Comparison of ENCODE assay signal across 7 cellular contexts in the genomic region with DNA sequence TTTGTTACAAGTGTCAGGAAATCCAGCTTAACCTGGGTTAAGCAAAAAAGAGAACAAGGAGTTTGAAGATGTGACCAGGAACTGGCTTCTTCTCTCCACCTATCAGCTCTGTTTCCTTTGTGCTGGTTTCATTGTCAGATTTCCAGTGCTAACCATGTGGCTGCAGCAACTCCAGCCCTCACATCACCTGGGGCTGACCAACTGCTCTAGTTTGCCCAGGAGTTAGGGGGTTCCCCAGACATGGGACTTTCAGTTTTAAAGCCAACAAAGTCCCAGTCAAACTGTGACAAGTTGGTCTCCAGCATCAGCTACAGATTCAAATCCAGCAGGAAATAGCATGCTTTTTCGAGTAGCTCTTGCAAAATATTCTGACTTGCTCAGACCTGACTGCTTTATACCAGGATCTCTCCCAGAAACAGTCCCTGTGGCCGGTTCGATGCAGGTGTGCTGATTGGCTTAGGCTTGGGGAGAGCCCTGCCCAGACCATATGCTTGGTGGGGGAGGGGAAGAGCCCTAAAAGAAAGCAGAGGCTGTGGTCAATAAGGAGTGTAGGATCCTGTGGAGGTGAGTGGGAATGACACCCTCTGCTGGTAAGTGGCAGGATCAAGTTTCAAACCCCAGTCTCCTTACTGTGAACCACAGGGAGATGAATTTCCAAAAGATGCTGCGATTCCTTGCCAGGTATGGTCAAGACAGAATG. TPM values are rescaled to one million over a fixed set of nuclear protein-coding genes. Genes with fewer than 3 reads are reported as not detected.
DNase-seq lines count a peak whose midpoint lies in the region; ATAC-seq, FAIRE-seq and TF ChIP-seq lines count a peak whose summit lies in the region.

No MANE protein-coding gene starts in this region.

- no peaks in the 10 kb centered on the region for H3K9me3 ChIP-seq in T-helper 17 cell (ENCODE audit: control insufficient read depth, low read length, poor library complexity, severe bottlenecking)

- no peak overlapping the region for H3K27ac Mint-ChIP-seq in T-helper 17 cell

- H3K27me3 Mint-ChIP-seq in T-helper 17 cell: peaks cover 12% of the 10 kb centered on the region

- no peak overlapping the region for H3K4me3 Mint-ChIP-seq in T-helper 17 cell

- no peak for FAIRE-seq in HTR-8/SVneo (lab: Jason Lieb, UNC)

- H3K36me3 ChIP-seq in GM06990 (ENCODE audit: control insufficient read depth, insufficient read depth, low read length): no peaks in the 10 kb centered on the region

- ATAC-seq in GM21526 (IDR thresholded peaks at IDR 0.05; ENCODE audit: low FRiP score, unreplicated experiment) (peak; percentile 54), T-helper 17 cell (no peak)

- no peak overlapping the region for H3K4me3 ChIP-seq in GM06990 (replicated peaks; ENCODE audit: low read depth, low read length)

- peak; percentile 19 for DNase-seq in GM06990 (ENCODE audit: extremely low read depth, insufficient read length)
- peak; percentile 36 for DNase-seq in HTR-8/SVneo (ENCODE audit: insufficient read length, low spot score)
- DNase-seq in UCSD-AML1 (lab: John Stamatoyannopoulos, UW; ENCODE audit: unreplicated experiment): peak; percentile 27
- DNase-seq in iPS-NIHi7 (ENCODE audit: extremely low spot score): peak; percentile 87
- DNase-seq in T-helper 17 cell: no peak
- DNase-seq in T1000 (lab: John Stamatoyannopoulos, UW): no peak

- no peaks in the 10 kb centered on the region for H3K27me3 ChIP-seq in GM06990 (replicated peaks; ENCODE audit: control insufficient read depth, insufficient read depth, low read length)

- TF ChIP-seq CTCF in GM06990 (IDR thresholded peaks at IDR 0.05; ENCODE audit: insufficient read depth, low read length, poor library complexity, severe bottlenecking): peak; percentile 32

- no peaks in the 10 kb centered on the region for H3K4me1 Mint-ChIP-seq in T-helper 17 cell

- no peaks in the 10 kb centered on the region for H3K36me3 Mint-ChIP-seq in T-helper 17 cell (ENCODE audit: low read depth)

RNA-seq across cellular contexts. Expression of a gene that starts 49.5 kb away (rescaled TPM):
- total RNA-seq in T-helper 17 cell: not detected

Comparison
In these comparisons a context has a peak if more than half of its experiments do, and no peak if none do; other contexts are left out.
1. DNase-seq: peak in GM06990 (single experiment), HTR-8/SVneo (single experiment), UCSD-AML1 (single experiment) and iPS-NIHi7 (single experiment); none in T-helper 17 cell (0 of 3) and T1000 (single experiment).